1 cellular context compared by ENCODE assay signal in genomic region chr6:33288141-33288941, GRCh38.
TF ChIP-seq lines count a peak whose summit lies in the region.

No MANE protein-coding gene starts in this region.

TF ChIP-seq in K562, 482 proteins besides CTCF, POLR2A, EP300 and RAD21:
- TF ChIP-seq ZC3H11A (IDR thresholded peaks at IDR 0.05; ENCODE audit: low read depth, low read length) (no peak), E2F8 (IDR thresholded peaks at IDR 0.05; ENCODE audit: low read depth, partially characterized antibody) (no peak), KAT7 (CRISPR knock-in tag; IDR thresholded peaks at IDR 0.05; ENCODE audit: borderline replicate concordance) (peak; percentile 11; the same call in 1 of the 2 replicates), ARID2 (IDR thresholded peaks at IDR 0.05) (no peak), XRCC5 (IDR thresholded peaks at IDR 0.05; ENCODE audit: low read depth, low read length) (0 out of 2 replicates have a peak, but pooled peaks have one; percentile 9), RBBP5 (IDR thresholded peaks at IDR 0.05; ENCODE audit: borderline replicate concordance, insufficient read depth, low read length, poor library complexity, severe bottlenecking) (peak; percentile 5), ZBTB11 (CRISPR knock-in tag; IDR thresholded peaks at IDR 0.05) (0 out of 6 replicates have a peak, but pooled peaks of 1 of the 3 experiments have one; percentile 29), FOXP4 (CRISPR knock-in tag; IDR thresholded peaks at IDR 0.05; ENCODE audit: borderline replicate concordance) (peak; percentile 18; the same call in 1 of the 2 replicates), SMAD3 (CRISPR knock-in tag; conservative IDR thresholded peaks at IDR 0.05) (no peak)
TF ChIP-seq in K562: peak in this region for 5.
